8 cellular contexts compared by ENCODE assay signal in the genomic region with DNA sequence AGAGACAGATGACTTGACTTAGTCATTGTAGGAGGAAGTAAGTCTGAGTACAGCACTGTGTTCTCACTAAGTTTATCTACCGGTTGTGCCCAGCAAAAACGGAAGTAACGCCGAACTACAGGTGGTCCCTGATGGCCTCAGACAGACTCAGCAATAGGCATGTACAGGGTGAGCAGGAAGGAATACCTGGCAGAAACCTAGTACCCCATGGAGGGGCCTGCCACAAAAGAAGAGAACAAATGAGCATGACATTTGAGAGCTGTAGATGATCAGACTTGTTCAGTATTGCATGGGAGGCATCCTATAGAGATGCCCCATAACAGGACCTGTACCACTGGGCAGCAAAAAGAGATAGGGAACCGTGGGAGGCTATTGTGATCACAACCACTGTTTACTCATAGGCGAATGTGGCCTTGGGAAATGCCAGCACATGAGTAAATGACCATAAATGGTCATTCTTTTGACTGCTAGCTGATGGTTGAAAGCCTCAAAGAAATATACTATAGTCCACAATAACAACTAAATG.
DNase-seq lines count a peak whose midpoint lies in the region; ATAC-seq and TF ChIP-seq lines count a peak whose summit lies in the region.

No MANE protein-coding gene starts in this region.

- ATAC-seq in GM18502 (IDR thresholded peaks at IDR 0.05; ENCODE audit: poor library complexity, unreplicated experiment) (peak; percentile 76), GM21737 (IDR thresholded peaks at IDR 0.05; ENCODE audit: unreplicated experiment) (peak; percentile 63), left colon (no peak), HG03095 (IDR thresholded peaks at IDR 0.05; ENCODE audit: unreplicated experiment) (no peak)

- TF ChIP-seq CTCF in type B pancreatic cell (conservative IDR thresholded peaks at IDR 0.05), result no peak

- intact Hi-C loops in left colon (cut with DNase I, micrococcal nuclease), result no loop called here

- H3K36me3 Mint-ChIP-seq in type B pancreatic cell, result no peaks in the 10 kb centered on the region

- peak overlapping the region; percentile 0 for H3K27ac ChIP-seq in cingulate gyrus (ENCODE audit: low read depth, low read length)

- DNase-seq in MV-4-11 (lab: John Stamatoyannopoulos, UW) (peak; percentile 81), left colon (no peak), type B pancreatic cell (ENCODE audit: extremely low spot score, unreplicated experiment) (no peak), DMS114 treated with DMSO at 0.1 percent for 48 hours (lab: John Stamatoyannopoulos, UW; ENCODE audit: unreplicated experiment) (no peak)

- H3K27me3 Mint-ChIP-seq in type B pancreatic cell, result no peaks in the 10 kb centered on the region

- H3K4me1 Mint-ChIP-seq in type B pancreatic cell (ENCODE audit: unreplicated experiment), result peaks cover 13% of the 10 kb centered on the region

- H3K27ac Mint-ChIP-seq in type B pancreatic cell, result no peak overlapping the region

- H3K9me3 Mint-ChIP-seq in type B pancreatic cell, result peaks cover 5% of the 10 kb centered on the region

- no peak overlapping the region for H3K4me3 Mint-ChIP-seq in type B pancreatic cell

Comparison
In these comparisons a context has a peak if more than half of its experiments do, and no peak if none do; other contexts are left out.
1. ATAC-seq: peak in GM18502 (single experiment) and GM21737 (single experiment); none in left colon (single experiment) and HG03095 (single experiment).